Comparison of ENCODE assay signal across 1 cellular context in the genomic region with DNA sequence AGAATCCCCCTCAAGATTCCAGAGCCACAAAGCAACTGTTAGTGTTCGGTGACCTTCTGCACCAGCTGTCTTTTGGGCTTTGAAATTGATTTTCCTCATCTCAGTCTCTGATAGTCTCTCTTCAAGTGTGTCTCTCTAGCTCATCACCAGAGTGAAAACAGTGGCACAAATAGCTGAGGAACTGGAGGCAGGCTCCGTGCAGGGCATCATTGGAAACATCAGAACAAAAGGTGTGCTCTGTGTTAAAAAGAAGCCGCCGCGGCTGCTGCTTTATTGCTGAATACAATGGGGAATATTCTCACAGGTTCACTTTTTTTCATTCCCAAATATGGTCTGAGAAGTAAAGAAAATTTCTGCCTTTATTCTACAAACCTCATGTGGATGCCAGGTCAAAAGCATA.
TF ChIP-seq lines count a peak whose summit lies in the region.

No MANE protein-coding gene starts in this region.

TF ChIP-seq in SK-N-SH treated with all-trans-retinoic acid at 6 μM for 48 hours, 23 proteins besides CTCF, POLR2A, EP300 and RAD21 (continued from another document):
- TF ChIP-seq, protein P1, sequence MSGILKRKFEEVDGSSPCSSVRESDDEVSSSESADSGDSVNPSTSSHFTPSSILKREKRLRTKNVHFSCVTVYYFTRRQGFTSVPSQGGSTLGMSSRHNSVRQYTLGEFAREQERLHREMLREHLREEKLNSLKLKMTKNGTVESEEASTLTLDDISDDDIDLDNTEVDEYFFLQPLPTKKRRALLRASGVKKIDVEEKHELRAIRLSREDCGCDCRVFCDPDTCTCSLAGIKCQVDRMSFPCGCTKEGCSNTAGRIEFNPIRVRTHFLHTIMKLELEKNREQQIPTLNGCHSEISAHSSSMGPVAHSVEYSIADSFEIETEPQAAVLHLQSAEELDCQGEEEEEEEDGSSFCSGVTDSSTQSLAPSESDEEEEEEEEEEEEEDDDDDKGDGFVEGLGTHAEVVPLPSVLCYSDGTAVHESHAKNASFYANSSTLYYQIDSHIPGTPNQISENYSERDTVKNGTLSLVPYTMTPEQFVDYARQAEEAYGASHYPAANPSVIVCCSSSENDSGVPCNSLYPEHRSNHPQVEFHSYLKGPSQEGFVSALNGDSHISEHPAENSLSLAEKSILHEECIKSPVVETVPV (CRISPR knock-in tag; IDR thresholded peaks at IDR 0.05) = no peak
- TF ChIP-seq BACH2 (CRISPR knock-in tag; IDR thresholded peaks at IDR 0.05; ENCODE audit: borderline replicate concordance) = no peak
